21 cellular contexts compared by ENCODE assay signal in genomic region chr6:88760091-88760490, GRCh38.
DNase-seq lines count a peak whose midpoint lies in the region; ATAC-seq, FAIRE-seq and TF ChIP-seq lines count a peak whose summit lies in the region.
"Had no signal": no experiment of that assay in that cellular context is flagged by ENCODE, and none has a peak within 500 bp of the region (broad histone marks: within the 10 kb centered on the region; RNA-seq: fewer than 3 reads in every experiment).

No MANE protein-coding gene starts in this region.

- no peaks in the 10 kb centered on the region for H3K9me2 ChIP-seq in SU-DHL-6 (replicated peaks; ENCODE audit: insufficient read depth, low read length)

- peak; percentile 68 for FAIRE-seq in GM18507 (lab: Jason Lieb, UNC)

- no peaks in the 10 kb centered on the region for H4K20me1 ChIP-seq in SU-DHL-6 (ENCODE audit: low read depth, low read length)
- H4K20me1 ChIP-seq: BLaER1 treated with 17β-estradiol and CSF1 and Interleukin-3, amounts not matched to agents 10 nM and 100 nM had no signal

- intact Hi-C loops in heart right ventricle (cut with DNase I) = no loop called here

- H3K4me3 ChIP-seq in SU-DHL-6 (ENCODE audit: insufficient read depth, low read length, poor library complexity, severe bottlenecking) (peak overlapping the region; percentile 86), choroid plexus epithelial cell (ENCODE audit: low read depth, low read length) (no peak overlapping the region), heart right ventricle (no peak overlapping the region)
- H3K4me3 ChIP-seq: BLaER1 treated with 17β-estradiol and CSF1 and Interleukin-3, amounts not matched to agents 10 nM and 100 nM had no signal

- H3K36me3 Mint-ChIP-seq in stimulated activated memory B cell treated with anti-CD40 and anti-IgM and Interleukin-4, amounts not matched to agents 10 μg/mL and 1 μg/mL and 100 μg/mL, for 72 hours = peaks cover 47% of the 10 kb centered on the region

- H3K27me3 Mint-ChIP-seq in stimulated activated memory B cell treated with anti-CD40 and anti-IgM and Interleukin-4, amounts not matched to agents 10 μg/mL and 1 μg/mL and 100 μg/mL, for 72 hours = no peaks in the 10 kb centered on the region
- H3K27me3 Mint-ChIP-seq: CD4-positive, alpha-beta memory T cell had no signal

- H3K4me1 Mint-ChIP-seq in stimulated activated memory B cell treated with anti-CD40 and anti-IgM and Interleukin-4, amounts not matched to agents 10 μg/mL and 1 μg/mL and 100 μg/mL, for 72 hours = peaks cover 44% of the 10 kb centered on the region

- H3K36me3 ChIP-seq in SU-DHL-6 (ENCODE audit: low read length) = peaks cover 22% of the 10 kb centered on the region
- no peaks in the 10 kb centered on the region for H3K36me3 ChIP-seq in heart right ventricle

- no peaks in the 10 kb centered on the region for H3K27me3 ChIP-seq in SU-DHL-6 (ENCODE audit: low read length)
- no peaks in the 10 kb centered on the region for H3K27me3 ChIP-seq in heart right ventricle
- H3K27me3 ChIP-seq: BLaER1 treated with 17β-estradiol and CSF1 and Interleukin-3, amounts not matched to agents 10 nM and 100 nM had no signal

- peak overlapping the region; percentile 71 for H3K27ac Mint-ChIP-seq in stimulated activated memory B cell treated with anti-CD40 and anti-IgM and Interleukin-4, amounts not matched to agents 10 μg/mL and 1 μg/mL and 100 μg/mL, for 72 hours

- DNase-seq in GM18507 (ENCODE audit: extremely low spot score, insufficient read length, low read depth) = no peak
- peak; percentile 22 for DNase-seq in choroid plexus epithelial cell (ENCODE audit: low read depth)
- no peak for DNase-seq in heart right ventricle
- DNase-seq in activated CD4-positive, alpha-beta T cell treated with anti-CD3 and anti-CD28 coated beads, Interleukin-2, amount 50 U/mL, for 4 hours = no peak
- DNase-seq in effector CD8-positive, alpha-beta T cell (lab: John Stamatoyannopoulos, UW) = no peak
- DNase-seq: ACHN; CD4-positive, alpha-beta memory T cell; DMS153; H7; Kasumi-1; NCI-H1048; NCI-H1417 treated with DMSO at 0.1 percent for 48 hours; NCI-H187; NCI-H446 treated with DMSO at 0.1 percent for 48 hours; NCI-H526 treated with DMSO at 0.1 percent for 48 hours; OCI-M1 had no signal

- no peak overlapping the region for H3K4me3 Mint-ChIP-seq in stimulated activated memory B cell treated with anti-CD40 and anti-IgM and Interleukin-4, amounts not matched to agents 10 μg/mL and 1 μg/mL and 100 μg/mL, for 72 hours
- H3K4me3 Mint-ChIP-seq: CD4-positive, alpha-beta memory T cell had no signal

- WGBS in heart right ventricle, 2 donors = 75 to 76% methylated on average over 2 of the region's 2 CpGs

- H3K4me1 ChIP-seq in heart right ventricle = no peaks in the 10 kb centered on the region
- H3K4me1 ChIP-seq: BLaER1 treated with 17β-estradiol and CSF1 and Interleukin-3, amounts not matched to agents 10 nM and 100 nM had no signal

- TF ChIP-seq CTCF in SU-DHL-6 (IDR thresholded peaks at IDR 0.05; ENCODE audit: insufficient read depth, low read length, poor library complexity, severe bottlenecking) = no peak
- no peak for TF ChIP-seq CTCF in choroid plexus epithelial cell (conservative IDR thresholded peaks at IDR 0.05; ENCODE audit: low read depth, low read length)
- TF ChIP-seq CTCF in heart right ventricle (IDR thresholded peaks at IDR 0.05) = no peak

- peak overlapping the region; percentile 80 for H3K9ac ChIP-seq in SU-DHL-6 (ENCODE audit: low read length)
- H3K9ac ChIP-seq: BLaER1 treated with 17β-estradiol and CSF1 and Interleukin-3, amounts not matched to agents 10 nM and 100 nM had no signal

- peak overlapping the region; percentile 99 for H3K4me2 ChIP-seq in SU-DHL-6 (ENCODE audit: low read depth, low read length, poor library complexity, severe bottlenecking)
- H3K4me2 ChIP-seq: BLaER1 treated with 17β-estradiol and CSF1 and Interleukin-3, amounts not matched to agents 10 nM and 100 nM had no signal

- H3K9me3 ChIP-seq in SU-DHL-6 (ENCODE audit: insufficient read depth, low read length) (no peaks in the 10 kb centered on the region), heart right ventricle (no peaks in the 10 kb centered on the region)

- ATAC-seq in stimulated activated memory B cell treated with anti-CD40 and anti-IgM and Interleukin-4, amounts not matched to agents 10 μg/mL and 1 μg/mL and 100 μg/mL, for 72 hours = no peak
- ATAC-seq in HG02973 (IDR thresholded peaks at IDR 0.05; ENCODE audit: unreplicated experiment) (no peak), heart right ventricle (no peak)
- ATAC-seq: Right ventricle myocardium inferior had no signal

- peaks cover 10% of the 10 kb centered on the region for H3K9me3 Mint-ChIP-seq in stimulated activated memory B cell treated with anti-CD40 and anti-IgM and Interleukin-4, amounts not matched to agents 10 μg/mL and 1 μg/mL and 100 μg/mL, for 72 hours

- no peak overlapping the region for H2AFZ ChIP-seq in SU-DHL-6 (ENCODE audit: low read depth, low read length, severe bottlenecking)

- peaks cover 76% of the 10 kb centered on the region for H3F3A ChIP-seq in SU-DHL-6 (ENCODE audit: insufficient read depth)

- H3K79me2 ChIP-seq in SU-DHL-6 (ENCODE audit: insufficient read depth, low read length) = peaks cover 72% of the 10 kb centered on the region

- H3K27ac ChIP-seq in SU-DHL-6 (ENCODE audit: low read depth, low read length) = peak overlapping the region; percentile 99
- H3K27ac ChIP-seq in heart right ventricle = no peak overlapping the region
- H3K27ac ChIP-seq: BLaER1 treated with 17β-estradiol and CSF1 and Interleukin-3, amounts not matched to agents 10 nM and 100 nM had no signal
